Comparison of ENCODE assay signal across 22 cellular contexts in the genomic region with DNA sequence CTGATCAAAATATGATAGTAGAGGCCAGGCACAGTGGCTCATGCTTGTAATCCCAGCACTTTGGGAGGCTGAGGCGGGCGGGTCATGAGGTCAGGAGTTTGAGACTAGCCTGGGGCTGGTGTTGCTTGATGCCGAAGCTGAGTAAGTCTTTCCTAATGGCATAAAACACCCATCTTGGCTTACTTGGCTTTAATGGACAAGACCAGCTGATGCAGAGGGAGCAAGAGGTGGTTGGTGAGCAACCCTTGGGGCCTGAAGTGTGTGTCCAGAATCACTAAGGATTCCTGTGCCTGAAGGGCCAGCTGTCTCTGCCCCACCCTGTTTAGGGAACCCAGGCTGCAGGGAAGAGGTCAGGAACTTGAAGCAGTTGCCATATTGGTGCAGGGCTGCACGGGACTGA.
A peak's percentile ranks its signal among the peaks of the same experiment; 100 is the strongest.
DNase-seq lines count a peak whose midpoint lies in the region; ATAC-seq and TF ChIP-seq lines count a peak whose summit lies in the region.
"Had no signal": no experiment of that assay in that cellular context is flagged by ENCODE, and none has a peak within 500 bp of the region (broad histone marks: within the 10 kb centered on the region; RNA-seq: fewer than 3 reads in every experiment).

No MANE protein-coding gene starts in this region.

- H4K91ac ChIP-seq in mesenchymal stem cell (ENCODE audit: low read length) = no peak overlapping the region

- no peak overlapping the region for H2BK120ac ChIP-seq in mesenchymal stem cell (ENCODE audit: low read depth, low read length)

- no peak overlapping the region for H2AFZ ChIP-seq in mesenchymal stem cell (ENCODE audit: low read depth, low read length)
- H2AFZ ChIP-seq: GM23338 had no signal

- no peak for TF ChIP-seq CTCF in CD8-positive, alpha-beta T cell (IDR thresholded peaks at IDR 0.05)

- H3K27me3 ChIP-seq in CD8-positive, alpha-beta T cell (ENCODE audit: insufficient read depth, low read length) = no peaks in the 10 kb centered on the region
- H3K27me3 ChIP-seq in mesenchymal stem cell (ENCODE audit: control insufficient read depth in 1 of 2, insufficient read depth in 1 of 2, low read length in 2 of 2) = no peaks in the 10 kb centered on the region
- H3K27me3 ChIP-seq: body of pancreas, upper lobe of right lung had no signal

- no peak overlapping the region for H2BK5ac ChIP-seq in mesenchymal stem cell (ENCODE audit: low read depth, low read length, poor library complexity, severe bottlenecking)

- peak overlapping the region; percentile 80 for H3K27ac Mint-ChIP-seq in T-helper 2 cell treated with Interferon-gamma antibody and Interleukin-4, amounts not matched to agents 5 μg/mL and 100 μg/mL, for 36 hours
- peak overlapping the region; percentile 85 for H3K27ac Mint-ChIP-seq in CD8-positive, alpha-beta T cell
- H3K27ac Mint-ChIP-seq in activated CD4-positive, alpha-beta memory T cell treated with anti-CD3 and anti-CD28 coated beads, Interleukin-2, amount 10 ng/mL, durations not matched to agents 7 days and 5 days = peak overlapping the region; percentile 89
- H3K27ac Mint-ChIP-seq: GM23338, HFFc6, progenitor cell of endocrine pancreas had no signal

- no peaks in the 10 kb centered on the region for H3K27me3 Mint-ChIP-seq in T-helper 2 cell treated with Interferon-gamma antibody and Interleukin-4, amounts not matched to agents 5 μg/mL and 100 μg/mL, for 36 hours (ENCODE audit: low read depth)
- H3K27me3 Mint-ChIP-seq in CD8-positive, alpha-beta T cell (ENCODE audit: low read depth) = no peaks in the 10 kb centered on the region
- no peaks in the 10 kb centered on the region for H3K27me3 Mint-ChIP-seq in activated CD4-positive, alpha-beta memory T cell treated with anti-CD3 and anti-CD28 coated beads, Interleukin-2, amount 10 ng/mL, durations not matched to agents 7 days and 5 days
- H3K27me3 Mint-ChIP-seq: progenitor cell of endocrine pancreas had no signal

- no peak overlapping the region for H3K27ac ChIP-seq in CD8-positive, alpha-beta T cell (ENCODE audit: low read depth, low read length)
- no peak overlapping the region for H3K27ac ChIP-seq in mesenchymal stem cell (ENCODE audit: low read length, poor library complexity, severe bottlenecking)
- H3K27ac ChIP-seq: body of pancreas, upper lobe of right lung had no signal

- DNase-seq in T-helper 2 cell treated with Interferon-gamma antibody and Interleukin-4, amounts not matched to agents 5 μg/mL and 100 μg/mL, for 36 hours (ENCODE audit: low spot score) = no peak
- DNase-seq in T-helper 2 cell (no peak), mesenchymal stem cell (no peak), HUDEP-2 (lab: John Stamatoyannopoulos, UW; ENCODE audit: unreplicated experiment in 76 of 76) (no peak), NCI-H2081 treated with DMSO at 0.1 percent for 48 hours (lab: John Stamatoyannopoulos, UW) (no peak), KG1 (lab: John Stamatoyannopoulos, UW) (no peak)
- DNase-seq in CD8-positive, alpha-beta T cell = no peak
- DNase-seq in activated CD4-positive, alpha-beta memory T cell treated with anti-CD3 and anti-CD28 coated beads, Interleukin-2, amount 10 ng/mL, durations not matched to agents 7 days and 5 days = no peak
- DNase-seq: 8988T; activated CD4-positive, alpha-beta T cell treated with anti-CD3 and anti-CD28 coated beads, Interleukin-2, amount 50 U/mL, for 4 hours; body of pancreas; glutamatergic neuron; HFFc6; kidney; NCI-H146; NCI-H2171; NCI-H524 treated with DMSO at 0.1 percent for 48 hours; upper lobe of right lung had no signal

- CTCF ChIA-PET in CD8-positive, alpha-beta T cell (lab: Charles Lee) = interaction anchor here (0.9 to 1.7 kb wide), 3 partner anchors 9 to 141 kb away, joined by 3 to 14 read pairs (median 3); no protein-coding TSS in a partner anchor
- CTCF ChIA-PET in activated CD4-positive, alpha-beta memory T cell treated with anti-CD3 and anti-CD28 coated beads, Interleukin-2, amount 10 ng/mL, durations not matched to agents 7 days and 5 days (lab: Charles Lee) = interaction anchor here (0.6 to 2.3 kb wide), 6 partner anchors 10 to 218 kb away, joined by 3 to 32 read pairs (median 4); a partner anchor contains a TSS

- peaks cover 10% of the 10 kb centered on the region for H3K79me1 ChIP-seq in mesenchymal stem cell (replicated peaks; ENCODE audit: low read length, poor library complexity, severe bottlenecking)

- H3K4me1 Mint-ChIP-seq in T-helper 2 cell treated with Interferon-gamma antibody and Interleukin-4, amounts not matched to agents 5 μg/mL and 100 μg/mL, for 36 hours (ENCODE audit: low read depth) = peaks cover 70% of the 10 kb centered on the region
- peaks cover 47% of the 10 kb centered on the region for H3K4me1 Mint-ChIP-seq in CD8-positive, alpha-beta T cell (ENCODE audit: low read depth)
- peaks cover 74% of the 10 kb centered on the region for H3K4me1 Mint-ChIP-seq in activated CD4-positive, alpha-beta memory T cell treated with anti-CD3 and anti-CD28 coated beads, Interleukin-2, amount 10 ng/mL, durations not matched to agents 7 days and 5 days
- H3K4me1 Mint-ChIP-seq: GM23338 had no signal

- peak overlapping the region; percentile 59 for H3K4me3 Mint-ChIP-seq in T-helper 2 cell treated with Interferon-gamma antibody and Interleukin-4, amounts not matched to agents 5 μg/mL and 100 μg/mL, for 36 hours
- no peak overlapping the region for H3K4me3 Mint-ChIP-seq in CD8-positive, alpha-beta T cell
- no peak overlapping the region for H3K4me3 Mint-ChIP-seq in activated CD4-positive, alpha-beta memory T cell treated with anti-CD3 and anti-CD28 coated beads, Interleukin-2, amount 10 ng/mL, durations not matched to agents 7 days and 5 days
- H3K4me3 Mint-ChIP-seq: GM23338, HFFc6 had no signal

- peaks cover 27% of the 10 kb centered on the region for H3K4me1 ChIP-seq in CD8-positive, alpha-beta T cell (ENCODE audit: insufficient read depth, low read length)
- peaks cover 2% of the 10 kb centered on the region for H3K4me1 ChIP-seq in mesenchymal stem cell (ENCODE audit: control insufficient read depth, insufficient read depth, low read depth, low read length)
- H3K4me1 ChIP-seq: upper lobe of right lung had no signal

- H3K23ac ChIP-seq in mesenchymal stem cell (ENCODE audit: low read length in 2 of 2) = no peak overlapping the region

- no peak overlapping the region for H3K18ac ChIP-seq in mesenchymal stem cell (ENCODE audit: low read depth in 1 of 2, low read length in 2 of 2)

- no peak overlapping the region for H4K8ac ChIP-seq in mesenchymal stem cell (ENCODE audit: low read length)

- no peaks in the 10 kb centered on the region for H3K9me3 ChIP-seq in CD8-positive, alpha-beta T cell (ENCODE audit: low read length)
- no peaks in the 10 kb centered on the region for H3K9me3 ChIP-seq in mesenchymal stem cell (ENCODE audit: control insufficient read depth, low read length)
- H3K9me3 ChIP-seq: body of pancreas, upper lobe of right lung had no signal

- no peak overlapping the region for H3K4me3 ChIP-seq in CD8-positive, alpha-beta T cell (ENCODE audit: low read depth, low read length)
- peak overlapping the region in 1 of 2 experiments; percentile 8 for H3K4me3 ChIP-seq in mesenchymal stem cell (ENCODE audit: insufficient read depth in 1 of 2, low read depth in 1 of 2, low read length in 2 of 2)
- H3K4me3 ChIP-seq: body of pancreas, GM23338, K562, upper lobe of right lung had no signal

- no peak overlapping the region for H3K14ac ChIP-seq in mesenchymal stem cell (ENCODE audit: low read length in 2 of 2)

- no peak overlapping the region for H2BK12ac ChIP-seq in mesenchymal stem cell (ENCODE audit: low read length in 2 of 2)

- peaks cover 53% of the 10 kb centered on the region for H3K9me3 Mint-ChIP-seq in T-helper 2 cell treated with Interferon-gamma antibody and Interleukin-4, amounts not matched to agents 5 μg/mL and 100 μg/mL, for 36 hours
- H3K9me3 Mint-ChIP-seq in CD8-positive, alpha-beta T cell = peaks cover 2% of the 10 kb centered on the region
- H3K9me3 Mint-ChIP-seq in activated CD4-positive, alpha-beta memory T cell treated with anti-CD3 and anti-CD28 coated beads, Interleukin-2, amount 10 ng/mL, durations not matched to agents 7 days and 5 days = peaks cover 52% of the 10 kb centered on the region
- H3K9me3 Mint-ChIP-seq: GM23338 had no signal

- H3K36me3 Mint-ChIP-seq in T-helper 2 cell treated with Interferon-gamma antibody and Interleukin-4, amounts not matched to agents 5 μg/mL and 100 μg/mL, for 36 hours (ENCODE audit: low read depth) = peaks cover 62% of the 10 kb centered on the region
- H3K36me3 Mint-ChIP-seq in CD8-positive, alpha-beta T cell = no peaks in the 10 kb centered on the region
- H3K36me3 Mint-ChIP-seq in activated CD4-positive, alpha-beta memory T cell treated with anti-CD3 and anti-CD28 coated beads, Interleukin-2, amount 10 ng/mL, durations not matched to agents 7 days and 5 days (ENCODE audit: low read depth) = peaks cover 73% of the 10 kb centered on the region

- no peaks in the 10 kb centered on the region for H3K36me3 ChIP-seq in CD8-positive, alpha-beta T cell (ENCODE audit: insufficient read depth, low read length)
- peaks cover 0 to 5% of the 10 kb centered on the region in 2 experiments for H3K36me3 ChIP-seq in mesenchymal stem cell (ENCODE audit: control insufficient read depth in 1 of 2, insufficient read depth in 2 of 2, low read depth in 1 of 2, low read length in 2 of 2)
- H3K36me3 ChIP-seq: upper lobe of right lung had no signal

- H2AK5ac ChIP-seq in mesenchymal stem cell (ENCODE audit: low read length, severe bottlenecking) = peak overlapping the region; percentile 6

- H3K4ac ChIP-seq in mesenchymal stem cell (ENCODE audit: low read depth in 1 of 2, low read length in 2 of 2) = no peak overlapping the region

- no peak overlapping the region for H3K4me2 ChIP-seq in mesenchymal stem cell (ENCODE audit: low read length, poor library complexity, severe bottlenecking)
- H3K4me2 ChIP-seq: GM23338 had no signal

- ATAC-seq in CD8-positive, alpha-beta T cell = no peak
- ATAC-seq: body of pancreas, GM23338, K562, Panc1, upper lobe of right lung had no signal

- WGBS in mesenchymal stem cell = 97% methylated on average over 4 of the region's 4 CpGs

- POLR2A ChIA-PET in CD8-positive, alpha-beta T cell (lab: Charles Lee) = no interaction called here
- POLR2A ChIA-PET in activated CD4-positive, alpha-beta memory T cell treated with anti-CD3 and anti-CD28 coated beads, Interleukin-2, amount 10 ng/mL, durations not matched to agents 7 days and 5 days (lab: Charles Lee) = interaction anchor here (0.7 to 4.5 kb wide), 10 partner anchors 11 to 217 kb away, joined by 3 to 69 read pairs (median 5); a partner anchor contains a TSS

- intact Hi-C loops in CD8-positive, alpha-beta T cell (cut with DNase I, micrococcal nuclease) = loop anchor here in 1 of 2 experiments (1.0 to 10.0 kb wide), 3 partner anchors 11 to 122 kb away; no protein-coding TSS in a partner anchor

- H2BK15ac ChIP-seq in mesenchymal stem cell (ENCODE audit: low read depth, poor library complexity, severe bottlenecking) = no peak overlapping the region

- H3K9ac ChIP-seq in mesenchymal stem cell (ENCODE audit: low read length) = no peak overlapping the region
